In the genomic region with DNA sequence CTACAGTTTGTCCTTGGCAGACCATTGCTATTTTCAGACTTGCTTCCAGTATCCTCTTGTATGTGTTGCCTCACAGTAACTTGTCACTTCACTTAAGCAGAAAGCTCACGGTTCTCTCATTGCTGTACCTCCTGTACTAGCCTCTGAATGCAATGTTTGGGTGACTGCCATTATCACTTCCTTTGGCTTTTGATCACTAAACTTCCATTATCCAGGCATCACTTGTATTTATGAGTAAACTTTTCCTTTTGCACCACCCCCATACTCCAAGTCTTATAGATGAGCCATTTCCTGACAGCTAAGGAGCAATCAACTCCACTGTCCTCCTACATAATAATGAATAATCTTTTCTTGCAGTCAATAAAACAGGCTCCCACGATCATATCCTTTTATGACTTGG, we compare ENCODE assay signal across 25 cellular contexts.
"Had no signal": no experiment of that assay in that cellular context is flagged by ENCODE, and none has a peak within 500 bp of the region (broad histone marks: within the 10 kb centered on the region; RNA-seq: fewer than 3 reads in every experiment).

No MANE protein-coding gene starts in this region.

- H3K27me3 ChIP-seq: brain microvascular endothelial cell, foreskin keratinocyte, neutrophil, sigmoid colon, tibial artery had no signal

- H3K36me3 ChIP-seq: brain microvascular endothelial cell, neutrophil, sigmoid colon, tibial artery had no signal

- H3K9me3 ChIP-seq: neutrophil, sigmoid colon, tibial artery had no signal

- DNase-seq: activated CD4-positive, alpha-beta T cell treated with anti-CD3 and anti-CD28 coated beads for 48 hours; activated CD4-positive, CD25-positive, alpha-beta regulatory T cell; activated CD8-positive, alpha-beta T cell treated with anti-CD3 and anti-CD28 coated beads, Interleukin-2, amount 10 ng/mL, durations not matched to agents 7 days and 5 days; activated naive CD4-positive, alpha-beta T cell treated with anti-CD3 and anti-CD28 coated beads, Interleukin-2, amount 10 ng/mL, durations not matched to agents 7 days and 5 days; activated naive CD8-positive, alpha-beta T cell treated with anti-CD3 and anti-CD28 coated beads, Interleukin-2, amount 50 U/mL, for 24 hours; activated T-cell treated with anti-CD3 and anti-CD28 coated beads, Interleukin-2, amount 50 U/mL, for 4 hours; aorta; brain microvascular endothelial cell; cerebellar nuclear complex; effector memory CD4-positive, alpha-beta T cell; foreskin keratinocyte; glutamatergic neuron; hypothalamus; islet precursor cell; sigmoid colon; stimulated activated CD4-positive, alpha-beta T cell treated with anti-CD3 and anti-CD28 coated beads, Interleukin-12 subunit alpha, Interleukin-12 subunit beta, amount 100 ng/mL, for 4 hours; stimulated activated CD4-positive, alpha-beta T cell treated with anti-CD3 and anti-CD28 coated beads, Interleukin-1b, Interleukin-23, amount 100 ng/mL, for 48 hours; stimulated activated CD8-positive, alpha-beta memory T cell treated with anti-CD3 and anti-CD28 coated beads, Interleukin-4, amount 100 ng/mL, for 48 hours; stimulated activated naive CD4-positive, alpha-beta T cell; T-helper 9 cell; tibial artery had no signal

- H3K4me1 ChIP-seq: foreskin keratinocyte, sigmoid colon, tibial artery had no signal

- H3K4me3 ChIP-seq: lung, sigmoid colon, tibial artery had no signal

- ATAC-seq: activated CD8-positive, alpha-beta T cell treated with anti-CD3 and anti-CD28 coated beads, Interleukin-2, amount 10 ng/mL, durations not matched to agents 7 days and 5 days; activated naive CD8-positive, alpha-beta T cell treated with anti-CD3 and anti-CD28 coated beads, Interleukin-2, amount 50 U/mL, for 24 hours; activated T-cell treated with anti-CD3 and anti-CD28 coated beads, Interleukin-2, amount 50 U/mL, for 4 hours; foreskin keratinocyte; left lobe of liver; natural killer cell treated with Interleukin-12 subunit alpha and Interleukin-12 subunit beta and Interleukin-15 and Interleukin-18, amount 100 ng/mL, for 72 hours had no signal

- H3K27ac ChIP-seq: brain microvascular endothelial cell, foreskin keratinocyte, neutrophil, sigmoid colon, tibial artery had no signal
